In the genomic region with DNA sequence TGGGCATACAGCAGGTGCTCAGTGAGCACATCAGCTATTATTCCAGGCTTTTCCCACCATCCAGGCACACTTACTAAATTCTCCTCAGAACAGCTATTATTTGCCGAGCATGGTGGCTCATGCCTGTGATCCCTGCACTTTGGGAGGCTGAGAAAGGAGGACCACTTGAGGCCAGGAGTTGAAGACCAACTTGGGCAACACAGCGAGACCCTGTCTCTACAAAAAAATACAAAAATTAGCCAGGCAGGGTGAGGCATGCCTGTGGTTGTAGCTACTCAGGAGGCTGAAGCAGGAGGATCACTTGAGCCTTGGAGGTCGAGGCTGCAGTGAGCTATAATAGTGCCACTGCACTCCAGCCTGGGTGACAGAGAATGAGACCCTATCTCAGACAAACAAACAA, we compare ENCODE assay signal across 11 cellular contexts.
"Had no signal": no experiment of that assay in that cellular context is flagged by ENCODE, and none has a peak within 500 bp of the region (broad histone marks: within the 10 kb centered on the region; RNA-seq: fewer than 3 reads in every experiment).

No MANE protein-coding gene starts in this region.

- H3K27ac ChIP-seq: GM23248 had no signal

- H3K9ac ChIP-seq: GM23248 had no signal

- H3K4me3 ChIP-seq: GM23248, GM23338, HAP-1 had no signal

- H3K4me2 ChIP-seq: GM23338 had no signal

- H3K27ac Mint-ChIP-seq: GM23338, H9, HFFc6 had no signal

- H2AFZ ChIP-seq: GM23248, GM23338 had no signal

- H3K4me3 Mint-ChIP-seq: GM23338, H9, HFFc6 had no signal

- H3K9me3 ChIP-seq: HAP-1 had no signal

- FAIRE-seq: H1, H54 had no signal

- ATAC-seq: GM23338, HCT116 had no signal

- H3K36me3 ChIP-seq: HAP-1 had no signal

- DNase-seq: GM23248, GOT3, H7, H9, HCEC 1CT, HFFc6 had no signal

- H3K9me3 Mint-ChIP-seq: GM23338, H9, HFFc6 had no signal
